In the genomic region with DNA sequence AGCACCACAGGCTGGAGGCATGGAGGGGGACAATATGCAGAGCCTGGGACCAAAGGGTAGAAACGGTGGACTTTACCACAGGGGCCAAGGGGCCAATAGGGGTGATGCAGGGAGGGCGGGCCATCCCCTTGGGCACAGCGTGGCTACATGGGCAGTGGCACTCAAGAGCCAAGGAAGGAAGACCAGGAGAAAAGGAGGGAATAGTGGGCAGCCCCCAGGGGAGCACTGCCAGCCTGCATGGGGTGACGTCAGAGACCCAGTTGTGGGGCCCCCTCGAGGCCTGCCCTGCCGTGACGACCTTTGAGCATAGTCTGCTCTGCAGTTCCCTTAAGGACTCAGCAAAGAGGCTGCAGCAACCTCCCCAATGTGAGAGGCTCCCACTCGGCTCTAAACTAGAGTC, we compare ENCODE assay signal across 19 cellular contexts.
DNase-seq lines count a peak whose midpoint lies in the region; ATAC-seq and TF ChIP-seq lines count a peak whose summit lies in the region.
"Had no signal": no experiment of that assay in that cellular context is flagged by ENCODE, and none has a peak within 500 bp of the region (broad histone marks: within the 10 kb centered on the region; RNA-seq: fewer than 3 reads in every experiment).

No MANE protein-coding gene starts in this region.

- peaks cover 48% of the 10 kb centered on the region for H3K4me1 ChIP-seq in Caco-2
- peaks cover 32% of the 10 kb centered on the region for H3K4me1 ChIP-seq in Panc1 (ENCODE audit: control insufficient read depth, insufficient read depth, low read length)
- no peaks in the 10 kb centered on the region for H3K4me1 ChIP-seq in endodermal cell (ENCODE audit: control insufficient read depth, insufficient read depth, low read length)

- H3K9me3 ChIP-seq in Caco-2: no peaks in the 10 kb centered on the region
- H3K9me3 ChIP-seq in Panc1 (ENCODE audit: control insufficient read depth, insufficient read depth, low read depth, low read length): no peaks in the 10 kb centered on the region
- H3K9me3 ChIP-seq in endodermal cell (ENCODE audit: control insufficient read depth, low read length): no peaks in the 10 kb centered on the region

- ATAC-seq in Panc1 (no peak), sciatic nerve (no peak), GM19463 (IDR thresholded peaks at IDR 0.05; ENCODE audit: unreplicated experiment) (no peak), HG03045 (IDR thresholded peaks at IDR 0.05; ENCODE audit: unreplicated experiment) (no peak), GM21825 (IDR thresholded peaks at IDR 0.05; ENCODE audit: unreplicated experiment) (no peak)
- ATAC-seq: GM12878, GM23338 had no signal

- BruUV-seq in Caco-2 (replicated peaks; lab: Mats Ljungman, UMichigan) (no TSS peak), Panc1 (replicated peaks; lab: Mats Ljungman, UMichigan) (no TSS peak)

- 40 to 89% methylated on average over 1 to 8 of the region's 8 CpGs for WGBS in endodermal cell (ENCODE audit: insufficient coverage in 1 of 2, insufficient read length in 1 of 2), 2 experiments

- H3K27ac ChIP-seq in Panc1 (ENCODE audit: low read length): peak overlapping the region; percentile 52
- H3K27ac ChIP-seq in endodermal cell (ENCODE audit: low read depth, low read length): no peak overlapping the region

- TF ChIP-seq CTCF in Caco-2 (IDR thresholded peaks at IDR 0.05; ENCODE audit: insufficient read depth in 1 of 2, low read depth in 1 of 2, low read length in 1 of 2, severe bottlenecking in 1 of 2, unreplicated experiment in 1 of 2): no peak
- TF ChIP-seq CTCF in Panc1 (IDR thresholded peaks at IDR 0.05): no peak
- no peak for TF ChIP-seq CTCF in endodermal cell (conservative IDR thresholded peaks at IDR 0.05)

- peaks cover 33% of the 10 kb centered on the region for H3K4me1 Mint-ChIP-seq in Caco-2 (ENCODE audit: low read depth, unreplicated experiment)
- peaks cover 4% of the 10 kb centered on the region for H3K4me1 Mint-ChIP-seq in endodermal cell
- H3K4me1 Mint-ChIP-seq: CD4-positive, alpha-beta memory T cell had no signal

- peaks cover 4% of the 10 kb centered on the region for H3K36me3 Mint-ChIP-seq in Caco-2 (ENCODE audit: insufficient read depth, unreplicated experiment)
- H3K36me3 Mint-ChIP-seq in endodermal cell (ENCODE audit: low read depth): no peaks in the 10 kb centered on the region
- H3K36me3 Mint-ChIP-seq: CD14-positive monocyte; CD4-positive, alpha-beta memory T cell had no signal

- CTCF ChIA-PET in Caco-2 (lab: Charles Lee) (interaction anchor here (0.9 kb wide), 1 partner anchor 9 kb away, joined by 4 read pairs; no protein-coding TSS in a partner anchor), Panc1 (lab: Charles Lee) (no interaction called here)

- H3K4me3 ChIP-seq in Caco-2 (ENCODE audit: low read depth, low read length) (no peak overlapping the region), Panc1 (ENCODE audit: low read depth in 2 of 2, low read length in 2 of 2) (no peak overlapping the region), endodermal cell (ENCODE audit: low read length) (no peak overlapping the region)
- H3K4me3 ChIP-seq: GM12878, GM23338 had no signal

- H3K36me3 ChIP-seq in Caco-2 (ENCODE audit: control insufficient read depth, insufficient read depth, low read length) (no peaks in the 10 kb centered on the region; the same call in 1 of the 2 replicates), Panc1 (ENCODE audit: control insufficient read depth, insufficient read depth, low read length) (no peaks in the 10 kb centered on the region), endodermal cell (ENCODE audit: control insufficient read depth, insufficient read depth, low read length) (no peaks in the 10 kb centered on the region)

- POLR2A ChIA-PET in Caco-2 (lab: Charles Lee) (no interaction called here), Panc1 (lab: Charles Lee) (no interaction called here)

- DNase-seq in Caco-2: no peak
- no peak for DNase-seq in Panc1 (ENCODE audit: low read depth, low spot score)
- peak; percentile 34 for DNase-seq in endodermal cell
- DNase-seq in sciatic nerve (ENCODE audit: low spot score): peak; percentile 43
- DNase-seq in HuH-7.5 (ENCODE audit: low spot score): no peak
- DNase-seq: ACHN; Calu3; CD4-positive, alpha-beta memory T cell; DMS79 treated with DMSO at 0.1 percent for 48 hours; GF-D8; HCEC 1CT; Kasumi-1; KG1 had no signal

- H3K9ac ChIP-seq in endodermal cell (ENCODE audit: extremely low read depth, low read length, poor library complexity, severe bottlenecking): no peak overlapping the region

- no peaks in the 10 kb centered on the region for H3K27me3 Mint-ChIP-seq in Caco-2 (ENCODE audit: insufficient read depth, unreplicated experiment)
- no peaks in the 10 kb centered on the region for H3K27me3 Mint-ChIP-seq in endodermal cell (ENCODE audit: insufficient read depth)

- H3K27ac Mint-ChIP-seq in Caco-2 (ENCODE audit: unreplicated experiment) (peak overlapping the region; percentile 69), endodermal cell (no peak overlapping the region)
- H3K27ac Mint-ChIP-seq: CD14-positive monocyte; CD4-positive, alpha-beta memory T cell; GM23338 had no signal

- no peaks in the 10 kb centered on the region for H3K9me3 Mint-ChIP-seq in Caco-2 (ENCODE audit: unreplicated experiment)
- H3K9me3 Mint-ChIP-seq in endodermal cell: no peaks in the 10 kb centered on the region
- H3K9me3 Mint-ChIP-seq: CD14-positive monocyte; CD4-positive, alpha-beta memory T cell; GM23338 had no signal

- H3K4me3 Mint-ChIP-seq in Caco-2 (ENCODE audit: unreplicated experiment) (no peak overlapping the region), endodermal cell (no peak overlapping the region)
- H3K4me3 Mint-ChIP-seq: CD14-positive monocyte; CD4-positive, alpha-beta memory T cell; GM23338 had no signal

- H3K27me3 ChIP-seq in Caco-2 (replicated peaks; ENCODE audit: control insufficient read depth, insufficient read depth, low read length): no peaks in the 10 kb centered on the region
- H3K27me3 ChIP-seq in Panc1 (ENCODE audit: control insufficient read depth, insufficient read depth, low read length): no peaks in the 10 kb centered on the region
- no peaks in the 10 kb centered on the region for H3K27me3 ChIP-seq in endodermal cell (ENCODE audit: control insufficient read depth, insufficient read depth, low read length, poor library complexity, severe bottlenecking)

- intact Hi-C loops in Caco-2 (cut with micrococcal nuclease; ENCODE audit: unreplicated experiment): no loop called here
- intact Hi-C loops in Panc1 (cut with micrococcal nuclease; ENCODE audit: unreplicated experiment): no loop called here
- intact Hi-C loops in sciatic nerve (cut with DNase I): loop anchor here (10.0 kb wide), 1 partner anchor 511 kb away; no protein-coding TSS in a partner anchor

- in situ Hi-C loops in Panc1 (cut with HindIII; ENCODE audit: low pct_unique_long_range_greater_than_20kb, low sequenced_read_pairs): loop anchor here (25.0 kb wide), 1 partner anchor 159 kb away; a partner anchor contains a TSS

Comparison
In these comparisons a context has a peak if more than half of its experiments do, and no peak if none do; other contexts are left out.
1. DNase-seq: peak in endodermal cell (single experiment) and sciatic nerve (single experiment); none in Caco-2 (0 of 2), Panc1 (single experiment) and HuH-7.5 (single experiment).